Comparison of ENCODE assay signal across 21 cellular contexts in genomic region chr10:42876476-42876875, GRCh38.
"Had no signal": no experiment of that assay in that cellular context is flagged by ENCODE, and none has a peak within 500 bp of the region (broad histone marks: within the 10 kb centered on the region; RNA-seq: fewer than 3 reads in every experiment).

No MANE protein-coding gene starts in this region.

- H3K27me3 ChIP-seq: SJCRH30 had no signal

- H3K4me2 ChIP-seq: KMS-11 had no signal

- H3K27ac Mint-ChIP-seq: IgD-negative memory B cell had no signal

- ATAC-seq: K562, Panc1 had no signal

- H3K36me3 Mint-ChIP-seq: IgD-negative memory B cell had no signal

- H3K4me3 Mint-ChIP-seq: IgD-negative memory B cell had no signal

- H3K27me3 Mint-ChIP-seq: IgD-negative memory B cell had no signal

- DNase-seq: Kasumi-1, MM.1S, NCI-H1092 treated with DMSO at 0.1 percent for 48 hours, NCI-H1436, NCI-H187, NCI-H2029, NCI-H2081 treated with DMSO at 0.1 percent for 48 hours, NCI-H2171, NCI-H226, NCI-H446, NCI-H510A, NCI-H524 treated with DMSO at 0.1 percent for 48 hours, NCI-H69, NCI-H774, SHP77 treated with DMSO at 0.1 percent for 48 hours, SJCRH30 had no signal

- H3K27ac ChIP-seq: HL-60, KMS-11, SJCRH30 had no signal

- H3K4me1 ChIP-seq: SJCRH30 had no signal

- H3K9me3 ChIP-seq: SJCRH30 had no signal

- H3K4me3 ChIP-seq: K562, SJCRH30 had no signal

- H3K36me3 ChIP-seq: SJCRH30 had no signal

- H3K9ac ChIP-seq: KMS-11 had no signal
